ENCODE assay signal across 11 cellular contexts in the genomic region with DNA sequence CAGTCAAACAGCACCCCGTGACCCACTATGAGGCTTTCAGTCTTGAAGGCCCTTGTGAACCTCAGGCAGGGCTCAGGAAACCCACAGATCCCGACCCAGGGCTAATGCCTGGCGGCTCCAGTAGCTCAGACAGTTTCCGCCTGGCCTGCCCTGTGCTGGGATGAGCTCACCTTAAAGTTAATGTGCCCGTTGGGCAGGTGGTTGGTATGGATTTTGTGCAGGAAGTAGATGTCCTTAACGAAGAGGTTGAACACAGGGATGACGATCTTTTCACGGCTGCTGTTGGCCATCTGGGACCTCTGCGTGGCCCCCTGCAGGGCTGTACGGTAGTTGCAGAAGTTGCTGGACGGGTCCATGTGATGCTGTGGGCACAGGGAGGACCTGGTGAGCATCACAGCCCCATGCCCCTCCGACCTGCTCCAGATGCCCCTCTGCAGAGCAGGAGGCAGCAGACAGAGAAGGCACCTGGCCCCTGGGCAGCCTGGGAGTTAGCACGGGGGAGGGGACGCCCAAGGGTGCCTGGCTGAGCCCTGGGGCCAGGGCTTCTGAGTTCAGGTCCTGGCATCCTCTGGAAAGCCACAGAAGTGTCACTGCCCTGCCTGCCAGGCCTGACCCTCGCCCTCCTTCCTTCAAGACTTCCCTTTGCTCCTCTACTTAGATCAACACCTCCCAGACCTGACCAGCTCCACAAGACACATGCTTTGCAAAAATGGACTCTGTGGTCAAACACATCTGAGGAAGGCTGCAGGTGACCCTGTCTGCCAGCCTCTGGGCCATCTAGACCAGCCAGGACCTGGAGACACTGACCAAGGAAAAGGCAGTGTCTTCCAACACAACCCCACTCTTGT. TPM values are rescaled to one million over a fixed set of nuclear protein-coding genes. Genes with fewer than 3 reads are reported as not detected.
DNase-seq lines count a peak whose midpoint lies in the region; ATAC-seq and TF ChIP-seq lines count a peak whose summit lies in the region.
"Had no signal": no experiment of that assay in that cellular context is flagged by ENCODE, and none has a peak within 500 bp of the region (broad histone marks: within the 10 kb centered on the region; RNA-seq: fewer than 3 reads in every experiment).

No MANE protein-coding gene starts in this region.

- peaks cover 9% of the 10 kb centered on the region for H3K4me1 Mint-ChIP-seq in stimulated activated memory B cell treated with anti-CD40 and anti-IgM and Interleukin-4, amounts not matched to agents 10 μg/mL and 1 μg/mL and 100 μg/mL, for 72 hours

- in situ Hi-C loops in astrocyte of the cerebellum (cut with HindIII; ENCODE audit: low sequenced_read_pairs), result no loop called here

- no peak for ATAC-seq in stimulated activated memory B cell treated with anti-CD40 and anti-IgM and Interleukin-4, amounts not matched to agents 10 μg/mL and 1 μg/mL and 100 μg/mL, for 72 hours
- ATAC-seq in GM21367 (IDR thresholded peaks at IDR 0.05; ENCODE audit: unreplicated experiment) (no peak), HG02759 (IDR thresholded peaks at IDR 0.05; ENCODE audit: unreplicated experiment) (no peak)

- no peaks in the 10 kb centered on the region for H3K36me3 Mint-ChIP-seq in stimulated activated memory B cell treated with anti-CD40 and anti-IgM and Interleukin-4, amounts not matched to agents 10 μg/mL and 1 μg/mL and 100 μg/mL, for 72 hours
- H3K36me3 Mint-ChIP-seq: activated naive CD4-positive, alpha-beta T cell treated with anti-CD3 and anti-CD28 coated beads, Interleukin-2, amount 50 U/mL, for 24 hours; naive B cell had no signal

- no peaks in the 10 kb centered on the region for H3K27me3 Mint-ChIP-seq in stimulated activated memory B cell treated with anti-CD40 and anti-IgM and Interleukin-4, amounts not matched to agents 10 μg/mL and 1 μg/mL and 100 μg/mL, for 72 hours
- H3K27me3 Mint-ChIP-seq: activated naive CD4-positive, alpha-beta T cell treated with anti-CD3 and anti-CD28 coated beads, Interleukin-2, amount 50 U/mL, for 24 hours; naive B cell had no signal

- H3K9me3 Mint-ChIP-seq in stimulated activated memory B cell treated with anti-CD40 and anti-IgM and Interleukin-4, amounts not matched to agents 10 μg/mL and 1 μg/mL and 100 μg/mL, for 72 hours, result no peaks in the 10 kb centered on the region
- H3K9me3 Mint-ChIP-seq: activated naive CD4-positive, alpha-beta T cell treated with anti-CD3 and anti-CD28 coated beads, Interleukin-2, amount 50 U/mL, for 24 hours; naive B cell had no signal

- no peak overlapping the region for H3K27ac Mint-ChIP-seq in stimulated activated memory B cell treated with anti-CD40 and anti-IgM and Interleukin-4, amounts not matched to agents 10 μg/mL and 1 μg/mL and 100 μg/mL, for 72 hours
- H3K27ac Mint-ChIP-seq: activated naive CD4-positive, alpha-beta T cell treated with anti-CD3 and anti-CD28 coated beads, Interleukin-2, amount 50 U/mL, for 24 hours; naive B cell had no signal

- no peak overlapping the region for H3K4me3 Mint-ChIP-seq in stimulated activated memory B cell treated with anti-CD40 and anti-IgM and Interleukin-4, amounts not matched to agents 10 μg/mL and 1 μg/mL and 100 μg/mL, for 72 hours
- H3K4me3 Mint-ChIP-seq: activated naive CD4-positive, alpha-beta T cell treated with anti-CD3 and anti-CD28 coated beads, Interleukin-2, amount 50 U/mL, for 24 hours; naive B cell had no signal

- H3K4me3 ChIP-seq in astrocyte of the cerebellum (ENCODE audit: low read depth, low read length), result no peak overlapping the region
- H3K4me3 ChIP-seq: suprapubic skin had no signal

- peak; percentile 20 for TF ChIP-seq CTCF in astrocyte of the cerebellum (IDR thresholded peaks at IDR 0.05; ENCODE audit: low read depth, low read length, missing control alignments)

- DNase-seq in ELF-1 (ENCODE audit: low read depth, low spot score) (peak; percentile 45), HuH-7 (ENCODE audit: low spot score) (peak; percentile 61), astrocyte of the cerebellum (ENCODE audit: low read depth) (no peak), myocyte (ENCODE audit: low read depth) (peak; percentile 17)
- no peak for DNase-seq in stimulated activated CD4-positive, alpha-beta T cell treated with anti-CD3 and anti-CD28 coated beads, Interleukin-4, amount 100 ng/mL, for 1 hour
- DNase-seq: naive B cell had no signal

RNA-seq across cellular contexts. Expression of gene CSGALNACT2, which starts 59.8 kb away (rescaled TPM):
- 21.2 and 27.6 TPM in 2 replicates for total RNA-seq in myocyte
- polyA plus RNA-seq in myocyte (2012), result 27.2 TPM

Comparison
In these comparisons a context has a peak if more than half of its experiments do, and no peak if none do; other contexts are left out.
1. DNase-seq: peak in ELF-1 (single experiment), HuH-7 (single experiment) and myocyte (single experiment); none in astrocyte of the cerebellum (single experiment) and stimulated activated CD4-positive, alpha-beta T cell treated with anti-CD3 and anti-CD28 coated beads, Interleukin-4, amount 100 ng/mL, for 1 hour (single experiment).